Comparison of ENCODE assay signal across 32 cellular contexts in the genomic region with DNA sequence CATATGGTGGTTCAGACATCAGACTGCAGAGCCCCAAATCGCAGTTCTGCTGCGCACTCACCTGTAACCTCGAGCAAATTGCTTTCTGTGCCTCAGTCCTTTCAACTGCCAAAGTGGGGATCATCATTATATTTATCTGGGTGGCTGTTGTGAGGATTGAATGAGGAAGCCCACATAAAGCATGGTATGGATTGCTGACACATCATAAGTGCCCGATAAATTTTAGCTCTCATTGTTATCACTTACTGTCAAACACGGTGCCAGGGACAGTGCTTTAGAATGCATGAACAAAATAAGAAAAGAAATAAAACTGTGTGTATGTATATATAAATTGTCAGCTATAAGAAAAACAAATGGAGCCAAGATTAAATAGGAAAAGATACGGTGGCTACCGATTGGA.
"Had no signal": no experiment of that assay in that cellular context is flagged by ENCODE, and none has a peak within 500 bp of the region (broad histone marks: within the 10 kb centered on the region; RNA-seq: fewer than 3 reads in every experiment).

No MANE protein-coding gene starts in this region.

- H3K4me3 Mint-ChIP-seq: naive thymus-derived CD8-positive, alpha-beta T cell; natural killer cell treated with Interleukin-12 subunit alpha and Interleukin-12 subunit beta and Interleukin-15 and Interleukin-18, amount 100 ng/mL, for 72 hours; nephron progenitor cell; neural progenitor cell; stimulated activated memory B cell treated with anti-CD40 and anti-IgM and Interleukin-4, amounts not matched to agents 10 μg/mL and 1 μg/mL and 100 μg/mL, for 72 hours; stimulated activated naive CD8-positive, alpha-beta T cell treated with anti-CD3 and anti-CD28 coated beads, Interleukin-15, amount 100 ng/mL, for 72 hours; type B pancreatic cell had no signal

- DNase-seq: naive thymus-derived CD8-positive, alpha-beta T cell; nephron progenitor cell; occipital lobe; ovary; posterior cingulate gyrus; psoas muscle; right cardiac atrium; spleen; stimulated activated CD4-positive, alpha-beta T cell treated with anti-CD3 and anti-CD28 coated beads, Interleukin-12 subunit alpha, Interleukin-12 subunit beta, amount 100 ng/mL, for 4 hours; stimulated activated CD4-positive, alpha-beta T cell treated with anti-CD3 and anti-CD28 coated beads, Interleukin-1b, Interleukin-23, amount 100 ng/mL, for 48 hours; stimulated activated CD4-positive, alpha-beta T cell treated with anti-CD3 and anti-CD28 coated beads, Interleukin-4, amount 100 ng/mL, for 1 hour; stimulated activated CD4-positive, alpha-beta T cell treated with anti-CD3 and anti-CD28 coated beads, Interleukin-4, amount 100 ng/mL, for 4 hours; stimulated activated CD8-positive, alpha-beta memory T cell treated with anti-CD3 and anti-CD28 coated beads, Interleukin-4, amount 100 ng/mL, for 48 hours; stimulated activated naive CD4-positive, alpha-beta T cell; stimulated activated naive CD8-positive, alpha-beta T cell treated with anti-CD3 and anti-CD28 coated beads, Interleukin-15, amount 100 ng/mL, for 72 hours; stimulated activated naive CD8-positive, alpha-beta T cell treated with anti-CD3 and anti-CD28 coated beads, Interleukin-15, Interleukin-2, amounts not matched to agents 100 U/mL and 50 U/mL, for 24 hours; substantia nigra; testis; tibial artery; transverse colon; upper lobe of right lung; uterus had no signal

- H3K4me1 Mint-ChIP-seq: naive thymus-derived CD8-positive, alpha-beta T cell; stimulated activated memory B cell treated with anti-CD40 and anti-IgM and Interleukin-4, amounts not matched to agents 10 μg/mL and 1 μg/mL and 100 μg/mL, for 72 hours; stimulated activated naive CD8-positive, alpha-beta T cell treated with anti-CD3 and anti-CD28 coated beads, Interleukin-15, amount 100 ng/mL, for 72 hours had no signal

- H3K27me3 Mint-ChIP-seq: stimulated activated memory B cell treated with anti-CD40 and anti-IgM and Interleukin-4, amounts not matched to agents 10 μg/mL and 1 μg/mL and 100 μg/mL, for 72 hours; stimulated activated naive CD8-positive, alpha-beta T cell treated with anti-CD3 and anti-CD28 coated beads, Interleukin-15, amount 100 ng/mL, for 72 hours had no signal

- H3K27me3 ChIP-seq: neural progenitor cell, ovary, suprapubic skin, testis, transverse colon, upper lobe of right lung, uterus had no signal

- H3K36me3 Mint-ChIP-seq: naive thymus-derived CD8-positive, alpha-beta T cell; natural killer cell treated with Interleukin-12 subunit alpha and Interleukin-12 subunit beta and Interleukin-15 and Interleukin-18, amount 100 ng/mL, for 72 hours; neural progenitor cell; stimulated activated memory B cell treated with anti-CD40 and anti-IgM and Interleukin-4, amounts not matched to agents 10 μg/mL and 1 μg/mL and 100 μg/mL, for 72 hours; type B pancreatic cell had no signal

- H3K79me2 ChIP-seq: parathyroid adenoma had no signal

- H2AFZ ChIP-seq: neural progenitor cell, parathyroid adenoma had no signal

- ATAC-seq: naive thymus-derived CD8-positive, alpha-beta T cell; natural killer cell treated with Interleukin-12 subunit alpha and Interleukin-12 subunit beta and Interleukin-15 and Interleukin-18, amount 100 ng/mL, for 72 hours; psoas muscle; right cardiac atrium; sciatic nerve; stimulated activated memory B cell treated with anti-CD40 and anti-IgM and Interleukin-4, amounts not matched to agents 10 μg/mL and 1 μg/mL and 100 μg/mL, for 72 hours; stimulated activated naive CD8-positive, alpha-beta T cell treated with anti-CD3 and anti-CD28 coated beads, Interleukin-15, amount 100 ng/mL, for 72 hours; stimulated activated naive CD8-positive, alpha-beta T cell treated with anti-CD3 and anti-CD28 coated beads, Interleukin-15, Interleukin-2, amounts not matched to agents 100 U/mL and 50 U/mL, for 24 hours; upper lobe of right lung had no signal

- H3K27ac Mint-ChIP-seq: naive thymus-derived CD8-positive, alpha-beta T cell; natural killer cell treated with Interleukin-12 subunit alpha and Interleukin-12 subunit beta and Interleukin-15 and Interleukin-18, amount 100 ng/mL, for 72 hours; nephron progenitor cell; progenitor cell of endocrine pancreas; stimulated activated memory B cell treated with anti-CD40 and anti-IgM and Interleukin-4, amounts not matched to agents 10 μg/mL and 1 μg/mL and 100 μg/mL, for 72 hours; stimulated activated naive CD8-positive, alpha-beta T cell treated with anti-CD3 and anti-CD28 coated beads, Interleukin-15, amount 100 ng/mL, for 72 hours; type B pancreatic cell had no signal

- H3K4me3 ChIP-seq: neural progenitor cell, ovary, psoas muscle, skin epidermis, smooth muscle cell, spleen, suprapubic skin, testis, tibial artery, transverse colon, upper lobe of right lung, uterus had no signal

- H3K9me3 Mint-ChIP-seq: naive thymus-derived CD8-positive, alpha-beta T cell; natural killer cell treated with Interleukin-12 subunit alpha and Interleukin-12 subunit beta and Interleukin-15 and Interleukin-18, amount 100 ng/mL, for 72 hours; nephron progenitor cell; neural progenitor cell; stimulated activated memory B cell treated with anti-CD40 and anti-IgM and Interleukin-4, amounts not matched to agents 10 μg/mL and 1 μg/mL and 100 μg/mL, for 72 hours; stimulated activated naive CD8-positive, alpha-beta T cell treated with anti-CD3 and anti-CD28 coated beads, Interleukin-15, amount 100 ng/mL, for 72 hours; type B pancreatic cell had no signal

- H3K4me2 ChIP-seq: neural progenitor cell, smooth muscle cell had no signal

- H3K9me3 ChIP-seq: ovary, psoas muscle, spleen, suprapubic skin, testis, tibial artery, transverse colon, upper lobe of right lung, uterus had no signal

- H3K27ac ChIP-seq: neural progenitor cell, ovary, parathyroid adenoma, psoas muscle, skin epidermis, spleen, suprapubic skin, testis, tibial artery, transverse colon, upper lobe of right lung, uterus had no signal

- H3K36me3 ChIP-seq: neural progenitor cell, ovary, spleen, suprapubic skin, tibial artery, transverse colon, upper lobe of right lung, uterus had no signal

- H3K9ac ChIP-seq: neural progenitor cell, parathyroid adenoma had no signal

- H3K4me1 ChIP-seq: parathyroid adenoma, psoas muscle, spleen, suprapubic skin, testis, tibial artery, transverse colon, upper lobe of right lung, uterus had no signal
